ENCODE assay signal across 8 cellular contexts in genomic region chr19:33064778-33065550, GRCh38. TPM values are rescaled to one million over a fixed set of nuclear protein-coding genes. Genes with fewer than 3 reads are reported as not detected.
A peak's percentile ranks its signal among the peaks of the same experiment; 100 is the strongest.
DNase-seq lines count a peak whose midpoint lies in the region; ATAC-seq and TF ChIP-seq lines count a peak whose summit lies in the region.

RHPN2 (minus strand) TSS chr19:33064888; CDS start chr19:33064852, 36 bp downstream.

- H3K9me3 Mint-ChIP-seq in activated CD4-positive, alpha-beta T cell treated with anti-CD3 and anti-CD28 coated beads for 36 hours (ENCODE audit: low read depth) = no peaks in the 10 kb centered on the region

- POLR2A ChIA-PET in activated CD4-positive, alpha-beta T cell treated with anti-CD3 and anti-CD28 coated beads for 36 hours (lab: Charles Lee) = no interaction called here

- DNase-seq in GM13977 (ENCODE audit: low spot score) = peak; percentile 90
- DNase-seq in NCI-H2227 (lab: John Stamatoyannopoulos, UW; ENCODE audit: unreplicated experiment) = peak; percentile 97
- peak; percentile 82 for DNase-seq in activated CD4-positive, alpha-beta T cell treated with anti-CD3 and anti-CD28 coated beads for 36 hours
- peak; percentile 19 for DNase-seq in medulla oblongata (ENCODE audit: extremely low spot score)
- DNase-seq in stimulated activated CD8-positive, alpha-beta memory T cell treated with anti-CD3 and anti-CD28 coated beads, Interleukin-15, amount 100 ng/mL, for 4 hours (ENCODE audit: low read depth in 2 of 2) = peak; percentile 27 to 33
- DNase-seq in amniotic stem cell (lab: John Stamatoyannopoulos, UW) = no peak

- intact Hi-C loops in activated CD4-positive, alpha-beta T cell treated with anti-CD3 and anti-CD28 coated beads for 36 hours (cut with DNase I, micrococcal nuclease) = loop anchor here in 1 of 2 experiments (1.0 kb wide), 5 partner anchors 16 to 390 kb away; partner anchors contain the start of genes ANKRD27, FAAP24, GPATCH1 and RGS9BP

- no peaks in the 10 kb centered on the region for H3K9me3 ChIP-seq in duodenal mucosa (ENCODE audit: control insufficient read depth in 1 of 2, low read length in 2 of 2)

- H3K4me3 Mint-ChIP-seq in activated CD4-positive, alpha-beta T cell treated with anti-CD3 and anti-CD28 coated beads for 36 hours = peak within 1 kb of the TSS; percentile 67

- peaks cover 28% of the 10 kb centered on the region for H3K27me3 Mint-ChIP-seq in activated CD4-positive, alpha-beta T cell treated with anti-CD3 and anti-CD28 coated beads for 36 hours

- H3K27me3 ChIP-seq in duodenal mucosa (ENCODE audit: control insufficient read depth in 1 of 2, insufficient read depth in 2 of 2, low read length in 2 of 2) = peaks cover 0 to 3% of the 10 kb centered on the region in 2 donors

- peak within 1 kb of the TSS; percentile 82 to 91 for H3K9ac ChIP-seq in duodenal mucosa (ENCODE audit: low read depth in 1 of 2, low read length in 2 of 2)

- no peak for TF ChIP-seq CTCF in GM13977 (IDR thresholded peaks at IDR 0.05; ENCODE audit: extremely low read depth, insufficient read depth, missing control alignments)

- peak within 1 kb of the TSS; percentile 75 for H3K27ac ChIP-seq in duodenal mucosa (ENCODE audit: low read depth, low read length)

- CTCF ChIA-PET in activated CD4-positive, alpha-beta T cell treated with anti-CD3 and anti-CD28 coated beads for 36 hours (lab: Charles Lee) = interaction anchor here (0.6 kb wide), 1 partner anchor 62 kb away, joined by 4 read pairs; no protein-coding TSS in a partner anchor

- ATAC-seq in HG02759 (IDR thresholded peaks at IDR 0.05; ENCODE audit: unreplicated experiment) = peak; percentile 87
- ATAC-seq in activated CD4-positive, alpha-beta T cell treated with anti-CD3 and anti-CD28 coated beads for 36 hours = peak; percentile 95

- H3K4me1 Mint-ChIP-seq in activated CD4-positive, alpha-beta T cell treated with anti-CD3 and anti-CD28 coated beads for 36 hours = peaks cover 3% of the 10 kb centered on the region

- H3K36me3 ChIP-seq in duodenal mucosa (ENCODE audit: control insufficient read depth in 1 of 2, insufficient read depth in 2 of 2, low read length in 2 of 2) = no peaks in the 10 kb centered on the region

- no peak within 1 kb of the TSS for H3K27ac Mint-ChIP-seq in activated CD4-positive, alpha-beta T cell treated with anti-CD3 and anti-CD28 coated beads for 36 hours

- peak within 1 kb of the TSS; percentile 73 to 79 for H3K4me3 ChIP-seq in duodenal mucosa (ENCODE audit: low read depth in 1 of 2, low read length in 2 of 2)

- H3K4me1 ChIP-seq in duodenal mucosa (ENCODE audit: control insufficient read depth in 1 of 2, insufficient read depth in 2 of 2, low read length in 2 of 2) = peaks cover 9 to 21% of the 10 kb centered on the region in 2 donors

- in situ Hi-C loops in GM13977 (cut with MboI; ENCODE audit: low pct_unique_long_range_greater_than_20kb, low sequenced_read_pairs, unreplicated experiment) = no loop called here

- H3K36me3 Mint-ChIP-seq in activated CD4-positive, alpha-beta T cell treated with anti-CD3 and anti-CD28 coated beads for 36 hours (ENCODE audit: low read depth) = no peaks in the 10 kb centered on the region

RNA-seq across cellular contexts. Expression of gene RHPN2, which starts in this region (rescaled TPM):
- total RNA-seq in activated CD4-positive, alpha-beta T cell treated with anti-CD3 and anti-CD28 coated beads for 36 hours = 1 to 10 TPM; 5.1 to 5.7 TPM
